In the genomic region with DNA sequence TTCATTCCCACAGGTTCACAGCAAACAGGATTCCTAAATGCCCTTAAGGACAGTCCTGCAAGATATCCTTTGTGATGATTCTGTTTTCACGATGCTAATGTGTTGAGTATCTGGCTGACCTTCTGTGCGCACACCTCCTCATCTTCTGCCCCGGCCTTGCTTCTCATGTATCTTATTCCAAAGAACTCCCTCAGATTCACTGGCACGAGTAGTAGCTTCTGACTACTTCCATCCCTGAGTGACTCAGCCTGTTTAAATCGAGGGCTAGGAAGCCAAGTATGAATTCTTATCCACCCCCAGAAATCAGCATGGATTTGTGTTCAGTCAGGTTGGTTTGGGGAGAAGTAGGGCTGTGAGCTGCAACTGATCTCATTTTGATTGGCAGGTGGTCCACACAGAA, we compare ENCODE assay signal across 17 cellular contexts.
A peak's percentile ranks its signal among the peaks of the same experiment; 100 is the strongest.
DNase-seq lines count a peak whose midpoint lies in the region; ATAC-seq and TF ChIP-seq lines count a peak whose summit lies in the region.
"Had no signal": no experiment of that assay in that cellular context is flagged by ENCODE, and none has a peak within 500 bp of the region (broad histone marks: within the 10 kb centered on the region; RNA-seq: fewer than 3 reads in every experiment).

No MANE protein-coding gene starts in this region.

- no peak for TF ChIP-seq CTCF in AG10803 (conservative IDR thresholded peaks at IDR 0.05; ENCODE audit: low read length)
- TF ChIP-seq CTCF in fibroblast of mammary gland (conservative IDR thresholded peaks at IDR 0.05; ENCODE audit: control insufficient read depth, insufficient read depth, low read depth, low read length) = no peak

- H3K27me3 Mint-ChIP-seq in natural killer cell treated with Interleukin-12 subunit alpha and Interleukin-12 subunit beta and Interleukin-15 and Interleukin-18, amount 100 ng/mL, for 72 hours = no peaks in the 10 kb centered on the region
- H3K27me3 Mint-ChIP-seq: activated CD4-positive, alpha-beta T cell treated with anti-CD3 and anti-CD28 coated beads for 36 hours; activated naive CD4-positive, alpha-beta T cell treated with anti-CD3 and anti-CD28 coated beads, Interleukin-2, amount 50 U/mL, for 24 hours had no signal

- H3K36me3 Mint-ChIP-seq in natural killer cell treated with Interleukin-12 subunit alpha and Interleukin-12 subunit beta and Interleukin-15 and Interleukin-18, amount 100 ng/mL, for 72 hours = no peaks in the 10 kb centered on the region
- H3K36me3 Mint-ChIP-seq: activated naive CD4-positive, alpha-beta T cell treated with anti-CD3 and anti-CD28 coated beads, Interleukin-2, amount 50 U/mL, for 24 hours had no signal

- intact Hi-C loops in posterior vena cava (cut with DNase I) = loop anchor here in 1 of 2 donors (10.0 kb wide), 1 partner anchor 942 kb away; no protein-coding TSS in a partner anchor

- peaks cover 0 to 2% of the 10 kb centered on the region in 2 donors for H3K4me1 Mint-ChIP-seq in natural killer cell treated with Interleukin-12 subunit alpha and Interleukin-12 subunit beta and Interleukin-15 and Interleukin-18, amount 100 ng/mL, for 72 hours (ENCODE audit: low read depth in 2 of 2)

- no peak overlapping the region for H3K4me3 Mint-ChIP-seq in natural killer cell treated with Interleukin-12 subunit alpha and Interleukin-12 subunit beta and Interleukin-15 and Interleukin-18, amount 100 ng/mL, for 72 hours
- H3K4me3 Mint-ChIP-seq: activated CD4-positive, alpha-beta T cell treated with anti-CD3 and anti-CD28 coated beads for 36 hours; activated naive CD4-positive, alpha-beta T cell treated with anti-CD3 and anti-CD28 coated beads, Interleukin-2, amount 50 U/mL, for 24 hours; T-helper 2 cell treated with Interferon-gamma antibody and Interleukin-4, amounts not matched to agents 5 μg/mL and 100 μg/mL, for 36 hours had no signal

- no peaks in the 10 kb centered on the region for H3K27me3 ChIP-seq in H7 (ENCODE audit: control insufficient read depth, insufficient read depth, low read length)

- no peak overlapping the region for H3K4me3 ChIP-seq in AG10803 (ENCODE audit: low read length)
- no peak overlapping the region for H3K4me3 ChIP-seq in fibroblast of mammary gland (ENCODE audit: control insufficient read depth, low read depth, low read length)
- no peak overlapping the region for H3K4me3 ChIP-seq in H7 (ENCODE audit: insufficient read depth, low read depth, low read length)
- H3K4me3 ChIP-seq: left ventricle myocardium inferior had no signal

- no peaks in the 10 kb centered on the region for H3K36me3 ChIP-seq in H7 (replicated peaks; ENCODE audit: control insufficient read depth, insufficient read depth, low read length)

- H3K27ac Mint-ChIP-seq in natural killer cell treated with Interleukin-12 subunit alpha and Interleukin-12 subunit beta and Interleukin-15 and Interleukin-18, amount 100 ng/mL, for 72 hours = no peak overlapping the region
- H3K27ac Mint-ChIP-seq: activated CD4-positive, alpha-beta T cell treated with anti-CD3 and anti-CD28 coated beads for 36 hours; activated naive CD4-positive, alpha-beta T cell treated with anti-CD3 and anti-CD28 coated beads, Interleukin-2, amount 50 U/mL, for 24 hours; T-helper 2 cell treated with Interferon-gamma antibody and Interleukin-4, amounts not matched to agents 5 μg/mL and 100 μg/mL, for 36 hours had no signal

- DNase-seq in AG10803 (ENCODE audit: low read depth) (peak; percentile 70), fibroblast of mammary gland (ENCODE audit: low read depth) (peak; percentile 88), posterior vena cava (ENCODE audit: low spot score) (peak; percentile 56), H4 (ENCODE audit: low spot score) (no peak), H7 (no peak), NCI-H2196 treated with DMSO at 0.1 percent for 48 hours (lab: John Stamatoyannopoulos, UW; ENCODE audit: unreplicated experiment) (no peak)
- no peak for DNase-seq in natural killer cell treated with Interleukin-12 subunit alpha and Interleukin-12 subunit beta and Interleukin-15 and Interleukin-18, amount 100 ng/mL, for 72 hours (ENCODE audit: low spot score)
- DNase-seq: ACHN; activated CD4-positive, alpha-beta T cell treated with anti-CD3 and anti-CD28 coated beads for 36 hours; activated CD8-positive, alpha-beta memory T cell treated with anti-CD3 and anti-CD28 coated beads, Interleukin-2, amount 50 U/mL, for 48 hours; cerebellar nuclear complex; GOT3; left ventricle myocardium inferior; Right ventricle myocardium superior had no signal

- ATAC-seq in SK-N-SH treated with all-trans-retinoic acid at 6 μM for 48 hours = peak; percentile 86
- ATAC-seq in natural killer cell treated with Interleukin-12 subunit alpha and Interleukin-12 subunit beta and Interleukin-15 and Interleukin-18, amount 100 ng/mL, for 72 hours = no peak
- ATAC-seq: activated CD4-positive, alpha-beta T cell treated with anti-CD3 and anti-CD28 coated beads for 36 hours had no signal

- no peaks in the 10 kb centered on the region for H3K9me3 Mint-ChIP-seq in natural killer cell treated with Interleukin-12 subunit alpha and Interleukin-12 subunit beta and Interleukin-15 and Interleukin-18, amount 100 ng/mL, for 72 hours
- H3K9me3 Mint-ChIP-seq: activated naive CD4-positive, alpha-beta T cell treated with anti-CD3 and anti-CD28 coated beads, Interleukin-2, amount 50 U/mL, for 24 hours; T-helper 2 cell treated with Interferon-gamma antibody and Interleukin-4, amounts not matched to agents 5 μg/mL and 100 μg/mL, for 36 hours had no signal

TF ChIP-seq in SK-N-SH treated with all-trans-retinoic acid at 6 μM for 48 hours, 23 proteins besides CTCF, POLR2A, EP300 and RAD21:
- TF ChIP-seq RARB (CRISPR knock-in tag; IDR thresholded peaks at IDR 0.05) (no peak), PPARA (CRISPR knock-in tag; IDR thresholded peaks at IDR 0.05; ENCODE audit: borderline replicate concordance) (no peak), SNAI2 (CRISPR knock-in tag; IDR thresholded peaks at IDR 0.05) (no peak), ISL1 (CRISPR knock-in tag; IDR thresholded peaks at IDR 0.05) (no peak), TCF4 (CRISPR knock-in tag; IDR thresholded peaks at IDR 0.05; ENCODE audit: borderline replicate concordance) (no peak), BACH2 (CRISPR knock-in tag; IDR thresholded peaks at IDR 0.05; ENCODE audit: borderline replicate concordance) (no peak), GLIS3 (CRISPR knock-in tag; IDR thresholded peaks at IDR 0.05) (no peak), ZNF70 (CRISPR knock-in tag; IDR thresholded peaks at IDR 0.05) (no peak), ARNTL (CRISPR knock-in tag; IDR thresholded peaks at IDR 0.05; ENCODE audit: borderline replicate concordance, low read depth) (no peak), ZC3H10 (CRISPR knock-in tag; IDR thresholded peaks at IDR 0.05) (no peak), ZNF565 (CRISPR knock-in tag; conservative IDR thresholded peaks at IDR 0.05; ENCODE audit: low read depth) (no peak), ZNF8 (CRISPR knock-in tag; IDR thresholded peaks at IDR 0.05) (no peak), ZFP3 (CRISPR knock-in tag; IDR thresholded peaks at IDR 0.05) (no peak), ESRRG (CRISPR knock-in tag; IDR thresholded peaks at IDR 0.05) (no peak)
- TF ChIP-seq, protein P1, sequence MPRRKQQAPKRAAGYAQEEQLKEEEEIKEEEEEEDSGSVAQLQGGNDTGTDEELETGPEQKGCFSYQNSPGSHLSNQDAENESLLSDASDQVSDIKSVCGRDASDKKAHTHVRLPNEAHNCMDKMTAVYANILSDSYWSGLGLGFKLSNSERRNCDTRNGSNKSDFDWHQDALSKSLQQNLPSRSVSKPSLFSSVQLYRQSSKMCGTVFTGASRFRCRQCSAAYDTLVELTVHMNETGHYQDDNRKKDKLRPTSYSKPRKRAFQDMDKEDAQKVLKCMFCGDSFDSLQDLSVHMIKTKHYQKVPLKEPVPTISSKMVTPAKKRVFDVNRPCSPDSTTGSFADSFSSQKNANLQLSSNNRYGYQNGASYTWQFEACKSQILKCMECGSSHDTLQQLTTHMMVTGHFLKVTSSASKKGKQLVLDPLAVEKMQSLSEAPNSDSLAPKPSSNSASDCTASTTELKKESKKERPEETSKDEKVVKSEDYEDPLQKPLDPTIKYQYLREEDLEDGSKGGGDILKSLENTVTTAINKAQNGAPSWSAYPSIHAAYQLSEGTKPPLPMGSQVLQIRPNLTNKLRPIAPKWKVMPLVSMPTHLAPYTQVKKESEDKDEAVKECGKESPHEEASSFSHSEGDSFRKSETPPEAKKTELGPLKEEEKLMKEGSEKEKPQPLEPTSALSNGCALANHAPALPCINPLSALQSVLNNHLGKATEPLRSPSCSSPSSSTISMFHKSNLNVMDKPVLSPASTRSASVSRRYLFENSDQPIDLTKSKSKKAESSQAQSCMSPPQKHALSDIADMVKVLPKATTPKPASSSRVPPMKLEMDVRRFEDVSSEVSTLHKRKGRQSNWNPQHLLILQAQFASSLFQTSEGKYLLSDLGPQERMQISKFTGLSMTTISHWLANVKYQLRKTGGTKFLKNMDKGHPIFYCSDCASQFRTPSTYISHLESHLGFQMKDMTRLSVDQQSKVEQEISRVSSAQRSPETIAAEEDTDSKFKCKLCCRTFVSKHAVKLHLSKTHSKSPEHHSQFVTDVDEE (CRISPR knock-in tag; IDR thresholded peaks at IDR 0.05) = no peak
- TF ChIP-seq, protein P2, sequence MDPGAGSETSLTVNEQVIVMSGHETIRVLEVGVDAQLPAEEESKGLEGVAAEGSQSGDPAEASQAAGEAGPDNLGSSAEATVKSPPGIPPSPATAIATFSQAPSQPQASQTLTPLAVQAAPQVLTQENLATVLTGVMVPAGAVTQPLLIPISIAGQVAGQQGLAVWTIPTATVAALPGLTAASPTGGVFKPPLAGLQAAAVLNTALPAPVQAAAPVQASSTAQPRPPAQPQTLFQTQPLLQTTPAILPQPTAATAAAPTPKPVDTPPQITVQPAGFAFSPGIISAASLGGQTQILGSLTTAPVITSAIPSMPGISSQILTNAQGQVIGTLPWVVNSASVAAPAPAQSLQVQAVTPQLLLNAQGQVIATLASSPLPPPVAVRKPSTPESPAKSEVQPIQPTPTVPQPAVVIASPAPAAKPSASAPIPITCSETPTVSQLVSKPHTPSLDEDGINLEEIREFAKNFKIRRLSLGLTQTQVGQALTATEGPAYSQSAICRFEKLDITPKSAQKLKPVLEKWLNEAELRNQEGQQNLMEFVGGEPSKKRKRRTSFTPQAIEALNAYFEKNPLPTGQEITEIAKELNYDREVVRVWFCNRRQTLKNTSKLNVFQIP (CRISPR knock-in tag; IDR thresholded peaks at IDR 0.05; ENCODE audit: borderline replicate concordance, low read depth) = no peak

Comparison
In these comparisons a context has a peak if more than half of its experiments do, and no peak if none do; other contexts are left out.
1. DNase-seq: peak in AG10803 (single experiment), fibroblast of mammary gland (single experiment) and posterior vena cava (single experiment); none in natural killer cell treated with Interleukin-12 subunit alpha and Interleukin-12 subunit beta and Interleukin-15 and Interleukin-18, amount 100 ng/mL, for 72 hours (single experiment), H4 (single experiment), H7 (single experiment) and NCI-H2196 treated with DMSO at 0.1 percent for 48 hours (single experiment).